1 cellular context compared by ENCODE assay signal in the genomic region with DNA sequence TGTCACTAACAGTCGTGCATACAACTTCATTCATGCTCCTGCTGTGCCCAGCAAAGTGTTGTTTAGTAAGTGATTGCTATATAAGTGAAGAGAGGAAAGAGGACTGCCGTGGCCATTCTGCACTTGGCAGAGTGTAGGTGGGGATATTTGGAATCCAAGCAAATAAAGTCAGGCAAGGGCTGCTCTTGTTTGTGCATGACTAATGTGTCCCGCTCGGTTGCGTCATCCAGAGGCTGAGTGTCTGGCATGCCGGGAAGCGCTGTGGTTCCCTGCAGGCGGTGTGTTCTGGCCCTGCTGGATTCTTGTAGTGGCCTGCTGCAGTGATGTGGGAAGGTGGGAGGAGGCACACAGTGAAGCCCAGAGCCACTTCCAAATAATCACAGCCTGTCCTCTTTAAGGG.
A peak's percentile ranks its signal among the peaks of the same experiment; 100 is the strongest.
TF ChIP-seq lines count a peak whose summit lies in the region.

No MANE protein-coding gene starts in this region.

TF ChIP-seq in HepG2, 621 proteins besides CTCF, POLR2A, EP300 and RAD21 (continued from another document and continues in another):
- TF ChIP-seq, protein P1, sequence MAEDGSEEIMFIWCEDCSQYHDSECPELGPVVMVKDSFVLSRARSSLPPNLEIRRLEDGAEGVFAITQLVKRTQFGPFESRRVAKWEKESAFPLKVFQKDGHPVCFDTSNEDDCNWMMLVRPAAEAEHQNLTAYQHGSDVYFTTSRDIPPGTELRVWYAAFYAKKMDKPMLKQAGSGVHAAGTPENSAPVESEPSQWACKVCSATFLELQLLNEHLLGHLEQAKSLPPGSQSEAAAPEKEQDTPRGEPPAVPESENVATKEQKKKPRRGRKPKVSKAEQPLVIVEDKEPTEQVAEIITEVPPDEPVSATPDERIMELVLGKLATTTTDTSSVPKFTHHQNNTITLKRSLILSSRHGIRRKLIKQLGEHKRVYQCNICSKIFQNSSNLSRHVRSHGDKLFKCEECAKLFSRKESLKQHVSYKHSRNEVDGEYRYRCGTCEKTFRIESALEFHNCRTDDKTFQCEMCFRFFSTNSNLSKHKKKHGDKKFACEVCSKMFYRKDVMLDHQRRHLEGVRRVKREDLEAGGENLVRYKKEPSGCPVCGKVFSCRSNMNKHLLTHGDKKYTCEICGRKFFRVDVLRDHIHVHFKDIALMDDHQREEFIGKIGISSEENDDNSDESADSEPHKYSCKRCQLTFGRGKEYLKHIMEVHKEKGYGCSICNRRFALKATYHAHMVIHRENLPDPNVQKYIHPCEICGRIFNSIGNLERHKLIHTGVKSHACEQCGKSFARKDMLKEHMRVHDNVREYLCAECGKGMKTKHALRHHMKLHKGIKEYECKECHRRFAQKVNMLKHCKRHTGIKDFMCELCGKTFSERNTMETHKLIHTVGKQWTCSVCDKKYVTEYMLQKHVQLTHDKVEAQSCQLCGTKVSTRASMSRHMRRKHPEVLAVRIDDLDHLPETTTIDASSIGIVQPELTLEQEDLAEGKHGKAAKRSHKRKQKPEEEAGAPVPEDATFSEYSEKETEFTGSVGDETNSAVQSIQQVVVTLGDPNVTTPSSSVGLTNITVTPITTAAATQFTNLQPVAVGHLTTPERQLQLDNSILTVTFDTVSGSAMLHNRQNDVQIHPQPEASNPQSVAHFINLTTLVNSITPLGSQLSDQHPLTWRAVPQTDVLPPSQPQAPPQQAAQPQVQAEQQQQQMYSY (CRISPR knock-in tag; IDR thresholded peaks at IDR 0.05) = no peak
- TF ChIP-seq SP5 (CRISPR knock-in tag; IDR thresholded peaks at IDR 0.05; ENCODE audit: borderline replicate concordance, low read depth) (peak; percentile 66; the same call in 1 of the 2 replicates), FOXA1 (IDR thresholded peaks at IDR 0.05) (no peak), FOXA1 (CRISPR knock-in tag; IDR thresholded peaks at IDR 0.05) (peak; percentile 78), SOX13 (IDR thresholded peaks at IDR 0.05) (peak; percentile 51; the same call in 1 of the 2 replicates), SOX13 (CRISPR knock-in tag; conservative IDR thresholded peaks at IDR 0.05 in 1 of 2, IDR thresholded peaks at IDR 0.05 in 1 of 2) (peak in 1 of 2 experiments; percentile 91; a peak in 2 of 4 replicates), NKX3-1 (CRISPR knock-in tag; IDR thresholded peaks at IDR 0.05) (0 out of 2 replicates have a peak, but pooled peaks have one; percentile 58), ZFP36L2 (CRISPR knock-in tag; IDR thresholded peaks at IDR 0.05) (no peak), GATAD1 (CRISPR knock-in tag; IDR thresholded peaks at IDR 0.05) (peak; percentile 68), NFE2 (CRISPR knock-in tag; IDR thresholded peaks at IDR 0.05) (no peak), DNMT1 (CRISPR knock-in tag; IDR thresholded peaks at IDR 0.05) (no peak), ATAD3A (CRISPR knock-in tag; IDR thresholded peaks at IDR 0.05) (no peak), NFYB (CRISPR knock-in tag; IDR thresholded peaks at IDR 0.05) (no peak), MIER2 (CRISPR knock-in tag; IDR thresholded peaks at IDR 0.05) (peak; percentile 69; the same call in 1 of the 2 replicates), ZNF788 (CRISPR knock-in tag; IDR thresholded peaks at IDR 0.05; ENCODE audit: borderline replicate concordance) (peak; percentile 88; the same call in 1 of the 2 replicates), ZNF737 (CRISPR knock-in tag; IDR thresholded peaks at IDR 0.05; ENCODE audit: borderline replicate concordance) (no peak), IKZF4 (CRISPR knock-in tag; IDR thresholded peaks at IDR 0.05; ENCODE audit: borderline replicate concordance, low read depth, not compliant biosample characterization) (no peak), MEF2D (CRISPR knock-in tag; IDR thresholded peaks at IDR 0.05) (0 out of 2 replicates have a peak, but pooled peaks have one; percentile 12), ZNF549 (CRISPR knock-in tag; IDR thresholded peaks at IDR 0.05) (no peak), ZNF20 (CRISPR knock-in tag; IDR thresholded peaks at IDR 0.05) (no peak), ZNF3 (CRISPR knock-in tag; IDR thresholded peaks at IDR 0.05) (peak; percentile 73), ZNF652 (CRISPR knock-in tag; IDR thresholded peaks at IDR 0.05; ENCODE audit: borderline replicate concordance, low read depth) (no peak), ZNF550 (CRISPR knock-in tag; IDR thresholded peaks at IDR 0.05; ENCODE audit: borderline replicate concordance) (no peak), ZNF234 (CRISPR knock-in tag; conservative IDR thresholded peaks at IDR 0.05) (no peak), ZNF329 (CRISPR knock-in tag; IDR thresholded peaks at IDR 0.05; ENCODE audit: low read depth) (no peak)
- TF ChIP-seq, protein P2, sequence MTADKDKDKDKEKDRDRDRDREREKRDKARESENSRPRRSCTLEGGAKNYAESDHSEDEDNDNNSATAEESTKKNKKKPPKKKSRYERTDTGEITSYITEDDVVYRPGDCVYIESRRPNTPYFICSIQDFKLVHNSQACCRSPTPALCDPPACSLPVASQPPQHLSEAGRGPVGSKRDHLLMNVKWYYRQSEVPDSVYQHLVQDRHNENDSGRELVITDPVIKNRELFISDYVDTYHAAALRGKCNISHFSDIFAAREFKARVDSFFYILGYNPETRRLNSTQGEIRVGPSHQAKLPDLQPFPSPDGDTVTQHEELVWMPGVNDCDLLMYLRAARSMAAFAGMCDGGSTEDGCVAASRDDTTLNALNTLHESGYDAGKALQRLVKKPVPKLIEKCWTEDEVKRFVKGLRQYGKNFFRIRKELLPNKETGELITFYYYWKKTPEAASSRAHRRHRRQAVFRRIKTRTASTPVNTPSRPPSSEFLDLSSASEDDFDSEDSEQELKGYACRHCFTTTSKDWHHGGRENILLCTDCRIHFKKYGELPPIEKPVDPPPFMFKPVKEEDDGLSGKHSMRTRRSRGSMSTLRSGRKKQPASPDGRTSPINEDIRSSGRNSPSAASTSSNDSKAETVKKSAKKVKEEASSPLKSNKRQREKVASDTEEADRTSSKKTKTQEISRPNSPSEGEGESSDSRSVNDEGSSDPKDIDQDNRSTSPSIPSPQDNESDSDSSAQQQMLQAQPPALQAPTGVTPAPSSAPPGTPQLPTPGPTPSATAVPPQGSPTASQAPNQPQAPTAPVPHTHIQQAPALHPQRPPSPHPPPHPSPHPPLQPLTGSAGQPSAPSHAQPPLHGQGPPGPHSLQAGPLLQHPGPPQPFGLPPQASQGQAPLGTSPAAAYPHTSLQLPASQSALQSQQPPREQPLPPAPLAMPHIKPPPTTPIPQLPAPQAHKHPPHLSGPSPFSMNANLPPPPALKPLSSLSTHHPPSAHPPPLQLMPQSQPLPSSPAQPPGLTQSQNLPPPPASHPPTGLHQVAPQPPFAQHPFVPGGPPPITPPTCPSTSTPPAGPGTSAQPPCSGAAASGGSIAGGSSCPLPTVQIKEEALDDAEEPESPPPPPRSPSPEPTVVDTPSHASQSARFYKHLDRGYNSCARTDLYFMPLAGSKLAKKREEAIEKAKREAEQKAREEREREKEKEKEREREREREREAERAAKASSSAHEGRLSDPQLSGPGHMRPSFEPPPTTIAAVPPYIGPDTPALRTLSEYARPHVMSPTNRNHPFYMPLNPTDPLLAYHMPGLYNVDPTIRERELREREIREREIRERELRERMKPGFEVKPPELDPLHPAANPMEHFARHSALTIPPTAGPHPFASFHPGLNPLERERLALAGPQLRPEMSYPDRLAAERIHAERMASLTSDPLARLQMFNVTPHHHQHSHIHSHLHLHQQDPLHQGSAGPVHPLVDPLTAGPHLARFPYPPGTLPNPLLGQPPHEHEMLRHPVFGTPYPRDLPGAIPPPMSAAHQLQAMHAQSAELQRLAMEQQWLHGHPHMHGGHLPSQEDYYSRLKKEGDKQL (CRISPR knock-in tag; IDR thresholded peaks at IDR 0.05; ENCODE audit: low read depth) = peak; percentile 76
- TF ChIP-seq, protein P3, sequence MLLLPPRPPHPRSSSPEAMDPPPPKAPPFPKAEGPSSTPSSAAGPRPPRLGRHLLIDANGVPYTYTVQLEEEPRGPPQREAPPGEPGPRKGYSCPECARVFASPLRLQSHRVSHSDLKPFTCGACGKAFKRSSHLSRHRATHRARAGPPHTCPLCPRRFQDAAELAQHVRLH (CRISPR knock-in tag; IDR thresholded peaks at IDR 0.05; ENCODE audit: borderline replicate concordance, low read depth) = peak; percentile 93; the same call in 1 of the 2 replicates
- TF ChIP-seq, protein P4, sequence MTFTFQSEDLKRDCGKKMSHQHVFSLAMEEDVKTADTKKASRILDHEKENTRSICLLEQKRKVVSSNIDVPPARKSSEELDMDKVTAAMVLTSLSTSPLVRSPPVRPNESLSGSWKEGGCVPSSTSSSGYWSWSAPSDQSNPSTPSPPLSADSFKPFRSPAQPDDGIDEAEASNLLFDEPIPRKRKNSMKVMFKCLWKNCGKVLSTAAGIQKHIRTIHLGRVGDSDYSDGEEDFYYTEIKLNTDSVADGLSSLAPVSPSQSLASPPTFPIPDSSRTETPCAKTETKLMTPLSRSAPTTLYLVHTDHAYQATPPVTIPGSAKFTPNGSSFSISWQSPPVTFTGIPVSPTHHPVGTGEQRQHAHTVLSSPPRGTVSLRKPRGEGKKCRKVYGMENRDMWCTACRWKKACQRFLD (CRISPR knock-in tag; IDR thresholded peaks at IDR 0.05; ENCODE audit: borderline replicate concordance) = no peak
- TF ChIP-seq, protein P5, sequence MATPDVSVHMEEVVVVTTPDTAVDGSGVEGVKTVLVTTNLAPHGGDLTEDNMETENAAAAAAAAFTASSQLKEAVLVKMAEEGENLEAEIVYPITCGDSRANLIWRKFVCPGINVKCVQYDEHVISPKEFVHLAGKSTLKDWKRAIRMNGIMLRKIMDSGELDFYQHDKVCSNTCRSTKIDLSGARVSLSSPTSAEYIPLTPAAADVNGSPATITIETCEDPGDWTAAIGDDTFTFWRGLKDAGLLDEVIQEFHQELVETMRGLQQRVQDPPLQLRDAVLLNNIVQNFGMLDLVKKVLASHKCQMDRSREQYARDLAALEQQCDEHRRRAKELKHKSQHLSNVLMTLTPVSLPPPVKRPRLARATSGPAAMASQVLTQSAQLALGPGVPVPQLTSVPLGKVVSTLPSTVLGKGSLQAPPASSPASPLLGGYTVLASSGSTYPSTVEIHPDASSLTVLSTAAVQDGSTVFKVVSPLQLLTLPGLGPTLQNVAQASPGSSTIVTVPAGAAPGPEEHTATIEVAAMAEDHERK (CRISPR knock-in tag; IDR thresholded peaks at IDR 0.05; ENCODE audit: low read depth) = no peak
- TF ChIP-seq, protein P6, sequence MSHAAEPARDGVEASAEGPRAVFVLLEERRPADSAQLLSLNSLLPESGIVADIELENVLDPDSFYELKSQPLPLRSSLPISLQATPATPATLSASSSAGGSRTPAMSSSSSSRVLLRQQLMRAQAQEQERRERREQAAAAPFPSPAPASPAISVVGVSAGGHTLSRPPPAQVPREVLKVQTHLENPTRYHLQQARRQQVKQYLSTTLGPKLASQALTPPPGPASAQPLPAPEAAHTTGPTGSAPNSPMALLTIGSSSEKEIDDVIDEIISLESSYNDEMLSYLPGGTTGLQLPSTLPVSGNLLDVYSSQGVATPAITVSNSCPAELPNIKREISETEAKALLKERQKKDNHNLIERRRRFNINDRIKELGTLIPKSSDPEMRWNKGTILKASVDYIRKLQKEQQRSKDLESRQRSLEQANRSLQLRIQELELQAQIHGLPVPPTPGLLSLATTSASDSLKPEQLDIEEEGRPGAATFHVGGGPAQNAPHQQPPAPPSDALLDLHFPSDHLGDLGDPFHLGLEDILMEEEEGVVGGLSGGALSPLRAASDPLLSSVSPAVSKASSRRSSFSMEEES (CRISPR knock-in tag; IDR thresholded peaks at IDR 0.05) = no peak
- TF ChIP-seq, protein P7, sequence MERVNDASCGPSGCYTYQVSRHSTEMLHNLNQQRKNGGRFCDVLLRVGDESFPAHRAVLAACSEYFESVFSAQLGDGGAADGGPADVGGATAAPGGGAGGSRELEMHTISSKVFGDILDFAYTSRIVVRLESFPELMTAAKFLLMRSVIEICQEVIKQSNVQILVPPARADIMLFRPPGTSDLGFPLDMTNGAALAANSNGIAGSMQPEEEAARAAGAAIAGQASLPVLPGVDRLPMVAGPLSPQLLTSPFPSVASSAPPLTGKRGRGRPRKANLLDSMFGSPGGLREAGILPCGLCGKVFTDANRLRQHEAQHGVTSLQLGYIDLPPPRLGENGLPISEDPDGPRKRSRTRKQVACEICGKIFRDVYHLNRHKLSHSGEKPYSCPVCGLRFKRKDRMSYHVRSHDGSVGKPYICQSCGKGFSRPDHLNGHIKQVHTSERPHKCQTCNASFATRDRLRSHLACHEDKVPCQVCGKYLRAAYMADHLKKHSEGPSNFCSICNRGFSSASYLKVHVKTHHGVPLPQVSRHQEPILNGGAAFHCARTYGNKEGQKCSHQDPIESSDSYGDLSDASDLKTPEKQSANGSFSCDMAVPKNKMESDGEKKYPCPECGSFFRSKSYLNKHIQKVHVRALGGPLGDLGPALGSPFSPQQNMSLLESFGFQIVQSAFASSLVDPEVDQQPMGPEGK (CRISPR knock-in tag; IDR thresholded peaks at IDR 0.05) = peak; percentile 48
